27 cellular contexts compared by ENCODE assay signal in genomic region chr2:107622741-107623310, GRCh38.
"Had no signal": no experiment of that assay in that cellular context is flagged by ENCODE, and none has a peak within 500 bp of the region (broad histone marks: within the 10 kb centered on the region; RNA-seq: fewer than 3 reads in every experiment).

No MANE protein-coding gene starts in this region.

- ATAC-seq: activated naive CD4-positive, alpha-beta T cell treated with anti-CD3 and anti-CD28 coated beads, Interleukin-2, amount 50 U/mL, for 72 hours; activated T-cell treated with anti-CD3 and anti-CD28 coated beads, Interleukin-2, amount 50 U/mL, for 72 hours; body of pancreas; esophagus mucosa; T-helper 17 cell had no signal

- H3K4me3 ChIP-seq: ascending aorta, body of pancreas, colonic mucosa had no signal

- H3K27ac ChIP-seq: ascending aorta, body of pancreas, colonic mucosa had no signal

- H3K27me3 ChIP-seq: ascending aorta, body of pancreas, colonic mucosa had no signal

- H3K4me1 ChIP-seq: ascending aorta, body of pancreas, colonic mucosa had no signal

- H3K9me3 ChIP-seq: colonic mucosa had no signal

- H3K36me3 ChIP-seq: ascending aorta, colonic mucosa had no signal

- DNase-seq: activated CD4-positive, alpha-beta memory T cell treated with anti-CD3 and anti-CD28 coated beads, Interleukin-2, amount 10 ng/mL, durations not matched to agents 7 days and 5 days; activated CD4-positive, alpha-beta T cell treated with anti-CD3 and anti-CD28 coated beads for 4 hours; activated CD4-positive, alpha-beta T cell treated with anti-CD3 and anti-CD28 coated beads, Interleukin-2, amount 10 ng/mL, durations not matched to agents 7 days and 5 days; activated CD4-positive, alpha-beta T cell treated with anti-CD3 and anti-CD28 coated beads, Interleukin-2, amount 50 U/mL, for 4 hours; activated CD4-positive, CD25-positive, alpha-beta regulatory T cell; activated CD4-positive, CD25-positive, alpha-beta regulatory T cell treated with anti-CD3 and anti-CD28 coated beads, Interleukin-2, amount 50 U/mL, for 72 hours; activated CD8-positive, alpha-beta memory T cell treated with anti-CD3 and anti-CD28 coated beads, Interleukin-2, amount 50 U/mL, for 48 hours; activated gamma-delta T cell; activated naive CD4-positive, alpha-beta T cell; activated naive CD4-positive, alpha-beta T cell treated with anti-CD3 and anti-CD28 coated beads, Interleukin-2, amount 10 ng/mL, durations not matched to agents 7 days and 5 days; activated naive CD8-positive, alpha-beta T cell treated with anti-CD3 and anti-CD28 coated beads, Interleukin-2, amount 10 ng/mL, durations not matched to agents 7 days and 5 days; activated T-cell treated with anti-CD3 and anti-CD28 coated beads for 4 hours; activated T-cell treated with anti-CD3 and anti-CD28 coated beads, Interleukin-2, amount 50 U/mL, for 24 hours; activated T-cell treated with anti-CD3 and anti-CD28 coated beads, Interleukin-2, amount 50 U/mL, for 72 hours; body of pancreas; central memory CD4-positive, alpha-beta T cell; cerebellar nuclear complex; colonic mucosa; effector memory CD4-positive, alpha-beta T cell; endodermal cell; foreskin fibroblast; T-helper 1 cell; T-helper 17 cell; T1000 had no signal
